In genomic region chr1:41419584-41420295, GRCh38 we compare ENCODE assay signal across 1 cellular context.
TF ChIP-seq lines count a peak whose summit lies in the region.

No MANE protein-coding gene starts in this region.

TF ChIP-seq in K562, 482 proteins besides CTCF, POLR2A, EP300 and RAD21 (continued from another document):
- TF ChIP-seq NKRF (IDR thresholded peaks at IDR 0.05; ENCODE audit: borderline replicate concordance) = no peak
- TF ChIP-seq ADNP (tag; IDR thresholded peaks at IDR 0.05) = peak; percentile 50; the same call in 1 of the 2 replicates
- TF ChIP-seq RBM25 (IDR thresholded peaks at IDR 0.05; ENCODE audit: low read depth, low read length, severe bottlenecking) = peak; percentile 73
